Comparison of ENCODE assay signal across 21 cellular contexts in genomic region chr22:30555282-30556210, GRCh38. TPM values are rescaled to one million over a fixed set of nuclear protein-coding genes. Genes with fewer than 3 reads are reported as not detected.
"Had no signal": no experiment of that assay in that cellular context is flagged by ENCODE, and none has a peak within 500 bp of the region (broad histone marks: within the 10 kb centered on the region; RNA-seq: fewer than 3 reads in every experiment).

No MANE protein-coding gene starts in this region.

- DNase-seq: activated CD4-positive, alpha-beta T cell treated with anti-CD3 and anti-CD28 coated beads, Interleukin-2, amount 10 ng/mL, durations not matched to agents 7 days and 5 days; activated CD8-positive, alpha-beta T cell treated with anti-CD3 and anti-CD28 coated beads, Interleukin-2, amount 10 ng/mL, durations not matched to agents 7 days and 5 days; activated naive CD4-positive, alpha-beta T cell treated with anti-CD3 and anti-CD28 coated beads, Interleukin-2, amount 10 ng/mL, durations not matched to agents 7 days and 5 days; activated naive CD8-positive, alpha-beta T cell treated with anti-CD3 and anti-CD28 coated beads, Interleukin-2, amount 50 U/mL, for 24 hours; activated T-cell treated with anti-CD3 and anti-CD28 coated beads, Interleukin-2, amount 50 U/mL, for 24 hours; gastrocnemius medialis; heart left ventricle; left ventricle myocardium superior; stimulated activated CD4-positive, alpha-beta T cell treated with anti-CD3 and anti-CD28 coated beads, Interleukin-2, amount 100 ng/mL, for 48 hours; stimulated activated naive CD8-positive, alpha-beta T cell treated with anti-CD3 and anti-CD28 coated beads, Interleukin-15, amount 100 ng/mL, for 72 hours; T1000; transverse colon; uterus had no signal

- ATAC-seq: activated CD4-positive, CD25-positive, alpha-beta regulatory T cell treated with anti-CD3 and anti-CD28 coated beads, Interleukin-2, amount 50 U/mL, for 24 hours; activated CD8-positive, alpha-beta T cell treated with anti-CD3 and anti-CD28 coated beads, Interleukin-2, amount 10 ng/mL, durations not matched to agents 7 days and 5 days; activated naive CD8-positive, alpha-beta T cell treated with anti-CD3 and anti-CD28 coated beads, Interleukin-2, amount 50 U/mL, for 24 hours; gastrocnemius medialis; heart left ventricle; left ventricle myocardium superior; stimulated activated naive CD8-positive, alpha-beta T cell treated with anti-CD3 and anti-CD28 coated beads, Interleukin-15, amount 100 ng/mL, for 72 hours had no signal

- H3K9me3 ChIP-seq: gastrocnemius medialis, heart left ventricle, suprapubic skin, transverse colon, uterus had no signal

- H3K4me1 ChIP-seq: gastrocnemius medialis, heart left ventricle, suprapubic skin, transverse colon, uterus had no signal

- H3K36me3 ChIP-seq: gastrocnemius medialis, heart left ventricle, suprapubic skin, transverse colon, uterus had no signal

- H3K27ac ChIP-seq: coronary artery, gastrocnemius medialis, heart left ventricle, skin epidermis, suprapubic skin, transverse colon, uterus had no signal

- H3K27me3 ChIP-seq: gastrocnemius medialis, suprapubic skin, transverse colon, uterus had no signal

- H3K4me3 ChIP-seq: coronary artery, gastrocnemius medialis, heart left ventricle, skin epidermis, suprapubic skin, transverse colon, uterus had no signal

RNA-seq across cellular contexts. Expression of gene SEC14L6, which starts 9.0 kb away (rescaled TPM):
- total RNA-seq: activated CD4-positive, alpha-beta T cell treated with anti-CD3 and anti-CD28 coated beads, Interleukin-2, amount 10 ng/mL, durations not matched to agents 7 days and 5 days; activated CD8-positive, alpha-beta T cell treated with anti-CD3 and anti-CD28 coated beads, Interleukin-2, amount 10 ng/mL, durations not matched to agents 7 days and 5 days; gastrocnemius medialis; left ventricle myocardium superior; mononuclear cell; osteoblast had no signal
- polyA plus RNA-seq: neural cell had no signal

RNA-seq across cellular contexts. Expression of gene GAL3ST1, which starts 18.9 kb away (rescaled TPM):
- total RNA-seq: activated CD4-positive, alpha-beta T cell treated with anti-CD3 and anti-CD28 coated beads, Interleukin-2, amount 10 ng/mL, durations not matched to agents 7 days and 5 days; activated CD8-positive, alpha-beta T cell treated with anti-CD3 and anti-CD28 coated beads, Interleukin-2, amount 10 ng/mL, durations not matched to agents 7 days and 5 days; osteoblast had no signal

RNA-seq across cellular contexts. Expression of gene SEC14L4, which starts 50.1 kb away (rescaled TPM):
- total RNA-seq: activated CD4-positive, alpha-beta T cell treated with anti-CD3 and anti-CD28 coated beads, Interleukin-2, amount 10 ng/mL, durations not matched to agents 7 days and 5 days; activated CD8-positive, alpha-beta T cell treated with anti-CD3 and anti-CD28 coated beads, Interleukin-2, amount 10 ng/mL, durations not matched to agents 7 days and 5 days; aorta; left ventricle myocardium superior; mononuclear cell; transverse colon had no signal
- polyA plus RNA-seq: aorta, heart left ventricle, neural cell had no signal
